Comparison of ENCODE assay signal across 1 cellular context in the genomic region with DNA sequence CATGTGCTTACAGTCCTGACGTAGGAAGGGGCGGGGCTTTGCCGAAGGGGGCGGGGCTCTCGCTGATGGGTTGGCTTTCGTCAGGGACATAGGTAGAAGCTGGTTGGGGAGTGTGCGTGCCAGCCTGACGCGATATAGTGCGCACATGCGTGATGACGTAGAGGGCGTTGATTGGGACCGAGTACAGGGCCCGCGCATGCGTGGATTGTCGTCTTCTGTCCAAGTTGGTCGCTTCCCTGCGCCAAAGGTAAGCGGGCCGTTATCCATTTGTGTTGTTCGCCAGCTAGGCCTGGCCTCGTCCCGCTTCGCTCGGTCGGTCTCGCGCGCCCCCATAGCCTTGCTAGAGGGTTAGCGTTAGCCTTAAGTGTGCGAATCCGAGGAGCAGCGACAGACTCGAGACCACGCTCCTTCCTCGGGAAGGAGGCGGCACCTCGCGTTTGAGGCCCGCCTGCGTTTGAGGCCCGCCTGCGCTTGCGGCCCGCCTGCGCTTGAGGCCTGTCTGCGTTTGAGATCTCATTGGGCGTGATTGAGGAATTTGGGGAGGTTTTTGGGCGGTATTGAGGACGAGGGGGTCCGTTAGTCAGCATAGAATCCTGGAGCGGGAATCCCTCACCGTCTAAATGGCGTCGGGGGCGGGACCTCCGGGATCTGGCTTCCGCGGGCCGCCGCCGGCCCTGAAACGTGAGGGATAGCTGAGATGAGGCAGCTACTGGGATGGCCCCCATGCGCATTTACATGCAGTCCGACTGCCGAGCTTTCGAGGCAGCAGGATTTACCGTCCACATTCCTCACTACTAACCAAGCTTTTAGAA.
TF ChIP-seq lines count a peak whose summit lies in the region.

Gene XRCC6, plus strand, starts transcription at position 197 of the 812 bp plus-strand sequence. CDS start 710 bp downstream, outside the sequence.

TF ChIP-seq in HepG2, 621 proteins besides CTCF, POLR2A, EP300 and RAD21 (continued from another document and continues in another):
- no peak for TF ChIP-seq JARID2 (CRISPR knock-in tag; IDR thresholded peaks at IDR 0.05; ENCODE audit: insufficient replicate concordance)
- no peak for TF ChIP-seq ZNF10 (CRISPR knock-in tag; IDR thresholded peaks at IDR 0.05; ENCODE audit: borderline replicate concordance, low read depth)
- TF ChIP-seq ZNF414 (CRISPR knock-in tag; IDR thresholded peaks at IDR 0.05), result peak; percentile 98
- peak; percentile 91 for TF ChIP-seq POLR2AphosphoS5 (IDR thresholded peaks at IDR 0.05; ENCODE audit: low read depth, low read length)
- peak; percentile 51 for TF ChIP-seq ZNF274 (CRISPR knock-in tag; IDR thresholded peaks at IDR 0.05)
- TF ChIP-seq PHB2 (IDR thresholded peaks at IDR 0.05; ENCODE audit: partially characterized antibody), result no peak
- peak; percentile 80 for TF ChIP-seq ZNF607 (CRISPR knock-in tag; IDR thresholded peaks at IDR 0.05; ENCODE audit: borderline replicate concordance)
- no peak for TF ChIP-seq CC2D1A (CRISPR knock-in tag; IDR thresholded peaks at IDR 0.05)
- TF ChIP-seq ZNF879 (CRISPR knock-in tag; IDR thresholded peaks at IDR 0.05), result peak; percentile 61; the same call in 1 of the 2 replicates
- TF ChIP-seq, protein P1, sequence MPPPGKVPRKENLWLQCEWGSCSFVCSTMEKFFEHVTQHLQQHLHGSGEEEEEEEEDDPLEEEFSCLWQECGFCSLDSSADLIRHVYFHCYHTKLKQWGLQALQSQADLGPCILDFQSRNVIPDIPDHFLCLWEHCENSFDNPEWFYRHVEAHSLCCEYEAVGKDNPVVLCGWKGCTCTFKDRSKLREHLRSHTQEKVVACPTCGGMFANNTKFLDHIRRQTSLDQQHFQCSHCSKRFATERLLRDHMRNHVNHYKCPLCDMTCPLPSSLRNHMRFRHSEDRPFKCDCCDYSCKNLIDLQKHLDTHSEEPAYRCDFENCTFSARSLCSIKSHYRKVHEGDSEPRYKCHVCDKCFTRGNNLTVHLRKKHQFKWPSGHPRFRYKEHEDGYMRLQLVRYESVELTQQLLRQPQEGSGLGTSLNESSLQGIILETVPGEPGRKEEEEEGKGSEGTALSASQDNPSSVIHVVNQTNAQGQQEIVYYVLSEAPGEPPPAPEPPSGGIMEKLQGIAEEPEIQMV (CRISPR knock-in tag; IDR thresholded peaks at IDR 0.05; ENCODE audit: low read depth), result peak; percentile 52; the same call in 1 of the 2 replicates
- no peak for TF ChIP-seq MED13 (CRISPR knock-in tag; IDR thresholded peaks at IDR 0.05)
- TF ChIP-seq NBN (conservative IDR thresholded peaks at IDR 0.05), result no peak
- 0 out of 2 replicates have a peak, but pooled peaks have one; percentile 43 for TF ChIP-seq REPIN1 (CRISPR knock-in tag; IDR thresholded peaks at IDR 0.05; ENCODE audit: borderline replicate concordance, low read depth)
- TF ChIP-seq REL (CRISPR knock-in tag; conservative IDR thresholded peaks at IDR 0.05), result no peak
- peak; percentile 57; the same call in 1 of the 2 replicates for TF ChIP-seq DNMT3B (CRISPR knock-in tag; conservative IDR thresholded peaks at IDR 0.05)
- TF ChIP-seq HOXD1 (CRISPR knock-in tag; IDR thresholded peaks at IDR 0.05), result 0 out of 2 replicates have a peak, but pooled peaks have one; percentile 1
- TF ChIP-seq ETV5 (CRISPR knock-in tag; IDR thresholded peaks at IDR 0.05; ENCODE audit: borderline replicate concordance), result no peak; the same call in none of the 2 replicates
- no peak for TF ChIP-seq ZSCAN22 (CRISPR knock-in tag; IDR thresholded peaks at IDR 0.05)
- 0 out of 2 replicates have a peak, but pooled peaks have one; percentile 81 for TF ChIP-seq ZNF615 (CRISPR knock-in tag; IDR thresholded peaks at IDR 0.05; ENCODE audit: borderline replicate concordance)
- peak; percentile 50 for TF ChIP-seq GABPA (IDR thresholded peaks at IDR 0.05; ENCODE audit: low read depth, low read length)
- TF ChIP-seq GABPA (CRISPR knock-in tag; IDR thresholded peaks at IDR 0.05; ENCODE audit: low read depth), result peak; percentile 75
- TF ChIP-seq ZSCAN9 (CRISPR knock-in tag; IDR thresholded peaks at IDR 0.05; ENCODE audit: borderline replicate concordance), result peak; percentile 22; the same call in 1 of the 2 replicates
- no peak for TF ChIP-seq SMAD3 (CRISPR knock-in tag; IDR thresholded peaks at IDR 0.05)
- no peak for TF ChIP-seq TFAP4 (IDR thresholded peaks at IDR 0.05; ENCODE audit: borderline replicate concordance, low read depth)
- TF ChIP-seq ZNF382 (CRISPR knock-in tag; IDR thresholded peaks at IDR 0.05; ENCODE audit: borderline replicate concordance), result no peak
- TF ChIP-seq ATF7 (IDR thresholded peaks at IDR 0.05), result peak; percentile 58
- TF ChIP-seq ATF7 (CRISPR knock-in tag; IDR thresholded peaks at IDR 0.05), result no peak
- peak; percentile 64 for TF ChIP-seq KMT2A (CRISPR knock-in tag; IDR thresholded peaks at IDR 0.05)
- peak; percentile 81 for TF ChIP-seq NFYC (CRISPR knock-in tag; IDR thresholded peaks at IDR 0.05)
- TF ChIP-seq TCF7 (IDR thresholded peaks at IDR 0.05; ENCODE audit: low read depth), result no peak
- no peak for TF ChIP-seq NCOA5 (CRISPR knock-in tag; IDR thresholded peaks at IDR 0.05)
- TF ChIP-seq HCFC1 (IDR thresholded peaks at IDR 0.05; ENCODE audit: low read depth, low read length), result peak; percentile 2; the same call in 1 of the 2 replicates
- no peak for TF ChIP-seq KLF13 (CRISPR knock-in tag; IDR thresholded peaks at IDR 0.05)
- TF ChIP-seq, protein P2, sequence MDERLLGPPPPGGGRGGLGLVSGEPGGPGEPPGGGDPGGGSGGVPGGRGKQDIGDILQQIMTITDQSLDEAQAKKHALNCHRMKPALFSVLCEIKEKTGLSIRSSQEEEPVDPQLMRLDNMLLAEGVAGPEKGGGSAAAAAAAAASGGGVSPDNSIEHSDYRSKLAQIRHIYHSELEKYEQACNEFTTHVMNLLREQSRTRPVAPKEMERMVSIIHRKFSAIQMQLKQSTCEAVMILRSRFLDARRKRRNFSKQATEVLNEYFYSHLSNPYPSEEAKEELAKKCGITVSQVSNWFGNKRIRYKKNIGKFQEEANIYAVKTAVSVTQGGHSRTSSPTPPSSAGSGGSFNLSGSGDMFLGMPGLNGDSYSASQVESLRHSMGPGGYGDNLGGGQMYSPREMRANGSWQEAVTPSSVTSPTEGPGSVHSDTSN (CRISPR knock-in tag; IDR thresholded peaks at IDR 0.05), result peak; percentile 19; the same call in 1 of the 2 replicates
- no peak for TF ChIP-seq BRCA1 (CRISPR knock-in tag; IDR thresholded peaks at IDR 0.05)
- no peak for TF ChIP-seq ZNF34 (CRISPR knock-in tag; IDR thresholded peaks at IDR 0.05; ENCODE audit: borderline replicate concordance)
- peak; percentile 59; the same call in 1 of the 2 replicates for TF ChIP-seq ZBTB7A (CRISPR knock-in tag; IDR thresholded peaks at IDR 0.05)
- peak; percentile 6; the same call in 1 of the 2 replicates for TF ChIP-seq RXRB (CRISPR knock-in tag; IDR thresholded peaks at IDR 0.05; ENCODE audit: borderline replicate concordance)
- TF ChIP-seq RBM22 (optimal IDR thresholded peaks at IDR 0.05; ENCODE audit: low read length), result peak; percentile 68
- no peak for TF ChIP-seq U2AF2 (IDR thresholded peaks at IDR 0.05; ENCODE audit: low read depth, low read length)
- no peak; the same call in 1 of the 2 replicates for TF ChIP-seq ARNT2 (CRISPR knock-in tag; IDR thresholded peaks at IDR 0.05; ENCODE audit: low read depth)
- TF ChIP-seq, protein P3, sequence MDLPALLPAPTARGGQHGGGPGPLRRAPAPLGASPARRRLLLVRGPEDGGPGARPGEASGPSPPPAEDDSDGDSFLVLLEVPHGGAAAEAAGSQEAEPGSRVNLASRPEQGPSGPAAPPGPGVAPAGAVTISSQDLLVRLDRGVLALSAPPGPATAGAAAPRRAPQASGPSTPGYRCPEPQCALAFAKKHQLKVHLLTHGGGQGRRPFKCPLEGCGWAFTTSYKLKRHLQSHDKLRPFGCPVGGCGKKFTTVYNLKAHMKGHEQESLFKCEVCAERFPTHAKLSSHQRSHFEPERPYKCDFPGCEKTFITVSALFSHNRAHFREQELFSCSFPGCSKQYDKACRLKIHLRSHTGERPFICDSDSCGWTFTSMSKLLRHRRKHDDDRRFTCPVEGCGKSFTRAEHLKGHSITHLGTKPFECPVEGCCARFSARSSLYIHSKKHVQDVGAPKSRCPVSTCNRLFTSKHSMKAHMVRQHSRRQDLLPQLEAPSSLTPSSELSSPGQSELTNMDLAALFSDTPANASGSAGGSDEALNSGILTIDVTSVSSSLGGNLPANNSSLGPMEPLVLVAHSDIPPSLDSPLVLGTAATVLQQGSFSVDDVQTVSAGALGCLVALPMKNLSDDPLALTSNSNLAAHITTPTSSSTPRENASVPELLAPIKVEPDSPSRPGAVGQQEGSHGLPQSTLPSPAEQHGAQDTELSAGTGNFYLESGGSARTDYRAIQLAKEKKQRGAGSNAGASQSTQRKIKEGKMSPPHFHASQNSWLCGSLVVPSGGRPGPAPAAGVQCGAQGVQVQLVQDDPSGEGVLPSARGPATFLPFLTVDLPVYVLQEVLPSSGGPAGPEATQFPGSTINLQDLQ (CRISPR knock-in tag; IDR thresholded peaks at IDR 0.05), result no peak
- peak; percentile 74 for TF ChIP-seq ZNF883 (CRISPR knock-in tag; IDR thresholded peaks at IDR 0.05; ENCODE audit: not compliant biosample characterization)
- TF ChIP-seq SETDB1 (CRISPR knock-in tag; IDR thresholded peaks at IDR 0.05; ENCODE audit: borderline replicate concordance), result no peak
- TF ChIP-seq HHEX (CRISPR knock-in tag; IDR thresholded peaks at IDR 0.05), result no peak
- no peak for TF ChIP-seq HES4 (CRISPR knock-in tag; IDR thresholded peaks at IDR 0.05; ENCODE audit: borderline replicate concordance)
- no peak for TF ChIP-seq ZIK1 (CRISPR knock-in tag; IDR thresholded peaks at IDR 0.05; ENCODE audit: borderline replicate concordance, low read depth)
- TF ChIP-seq ZNF703 (CRISPR knock-in tag; IDR thresholded peaks at IDR 0.05; ENCODE audit: borderline replicate concordance), result no peak; the same call in 1 of the 2 replicates
- TF ChIP-seq, protein P4, sequence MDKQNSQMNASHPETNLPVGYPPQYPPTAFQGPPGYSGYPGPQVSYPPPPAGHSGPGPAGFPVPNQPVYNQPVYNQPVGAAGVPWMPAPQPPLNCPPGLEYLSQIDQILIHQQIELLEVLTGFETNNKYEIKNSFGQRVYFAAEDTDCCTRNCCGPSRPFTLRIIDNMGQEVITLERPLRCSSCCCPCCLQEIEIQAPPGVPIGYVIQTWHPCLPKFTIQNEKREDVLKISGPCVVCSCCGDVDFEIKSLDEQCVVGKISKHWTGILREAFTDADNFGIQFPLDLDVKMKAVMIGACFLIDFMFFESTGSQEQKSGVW (CRISPR knock-in tag; IDR thresholded peaks at IDR 0.05; ENCODE audit: borderline replicate concordance), result no peak
- peak; percentile 62; the same call in 1 of the 2 replicates for TF ChIP-seq ZNF768 (CRISPR knock-in tag; IDR thresholded peaks at IDR 0.05)
- TF ChIP-seq CENPT (CRISPR knock-in tag; IDR thresholded peaks at IDR 0.05; ENCODE audit: low read depth), result no peak
- TF ChIP-seq, protein P5, sequence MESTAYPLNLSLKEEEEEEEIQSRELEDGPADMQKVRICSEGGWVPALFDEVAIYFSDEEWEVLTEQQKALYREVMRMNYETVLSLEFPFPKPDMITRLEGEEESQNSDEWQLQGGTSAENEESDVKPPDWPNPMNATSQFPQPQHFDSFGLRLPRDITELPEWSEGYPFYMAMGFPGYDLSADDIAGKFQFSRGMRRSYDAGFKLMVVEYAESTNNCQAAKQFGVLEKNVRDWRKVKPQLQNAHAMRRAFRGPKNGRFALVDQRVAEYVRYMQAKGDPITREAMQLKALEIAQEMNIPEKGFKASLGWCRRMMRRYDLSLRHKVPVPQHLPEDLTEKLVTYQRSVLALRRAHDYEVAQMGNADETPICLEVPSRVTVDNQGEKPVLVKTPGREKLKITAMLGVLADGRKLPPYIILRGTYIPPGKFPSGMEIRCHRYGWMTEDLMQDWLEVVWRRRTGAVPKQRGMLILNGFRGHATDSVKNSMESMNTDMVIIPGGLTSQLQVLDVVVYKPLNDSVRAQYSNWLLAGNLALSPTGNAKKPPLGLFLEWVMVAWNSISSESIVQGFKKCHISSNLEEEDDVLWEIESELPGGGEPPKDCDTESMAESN (CRISPR knock-in tag; conservative IDR thresholded peaks at IDR 0.05), result 0 out of 2 replicates have a peak, but pooled peaks have one; percentile 42
- TF ChIP-seq, protein P6, sequence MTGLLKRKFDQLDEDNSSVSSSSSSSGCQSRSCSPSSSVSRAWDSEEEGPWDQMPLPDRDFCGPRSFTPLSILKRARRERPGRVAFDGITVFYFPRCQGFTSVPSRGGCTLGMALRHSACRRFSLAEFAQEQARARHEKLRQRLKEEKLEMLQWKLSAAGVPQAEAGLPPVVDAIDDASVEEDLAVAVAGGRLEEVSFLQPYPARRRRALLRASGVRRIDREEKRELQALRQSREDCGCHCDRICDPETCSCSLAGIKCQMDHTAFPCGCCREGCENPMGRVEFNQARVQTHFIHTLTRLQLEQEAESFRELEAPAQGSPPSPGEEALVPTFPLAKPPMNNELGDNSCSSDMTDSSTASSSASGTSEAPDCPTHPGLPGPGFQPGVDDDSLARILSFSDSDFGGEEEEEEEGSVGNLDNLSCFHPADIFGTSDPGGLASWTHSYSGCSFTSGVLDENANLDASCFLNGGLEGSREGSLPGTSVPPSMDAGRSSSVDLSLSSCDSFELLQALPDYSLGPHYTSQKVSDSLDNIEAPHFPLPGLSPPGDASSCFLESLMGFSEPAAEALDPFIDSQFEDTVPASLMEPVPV (CRISPR knock-in tag; IDR thresholded peaks at IDR 0.05), result peak; percentile 82; the same call in 1 of the 2 replicates
